In the genomic region with DNA sequence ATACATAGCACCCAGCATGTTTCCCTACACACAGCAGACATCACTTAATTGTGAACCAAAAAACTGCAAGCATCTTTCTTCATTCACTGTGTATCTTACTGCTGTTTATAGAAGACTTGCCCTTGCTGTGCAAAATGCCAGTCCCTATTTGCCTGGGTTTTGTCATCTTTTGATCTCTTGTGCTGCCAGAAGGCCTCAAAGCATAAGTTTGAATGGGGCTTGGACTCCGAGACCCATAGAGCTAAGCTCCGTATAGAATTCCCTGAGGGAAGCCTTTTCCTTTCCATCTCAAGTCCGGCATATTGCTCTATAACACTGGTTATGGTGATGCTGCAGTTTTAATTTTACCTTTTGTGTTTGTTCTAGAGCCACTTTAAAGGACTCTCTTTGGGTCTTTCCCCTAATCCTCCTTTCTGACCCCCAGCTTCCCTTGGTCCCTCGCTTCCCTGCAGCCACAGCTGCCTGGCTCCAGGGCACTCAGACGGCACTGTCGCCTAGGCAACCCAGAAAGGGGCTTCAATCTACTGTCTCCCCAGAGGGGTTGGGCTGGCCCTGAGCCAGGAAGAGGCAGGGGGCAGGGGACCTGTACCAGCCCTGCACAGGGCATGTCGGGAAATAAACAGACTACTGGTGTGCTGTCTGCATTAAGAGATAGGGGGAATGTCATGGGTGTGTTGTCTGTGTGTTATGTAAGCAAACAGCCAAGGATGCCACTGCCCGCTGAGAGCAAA, we compare ENCODE assay signal across 14 cellular contexts.
DNase-seq lines count a peak whose midpoint lies in the region.
"Had no signal": no experiment of that assay in that cellular context is flagged by ENCODE, and none has a peak within 500 bp of the region (broad histone marks: within the 10 kb centered on the region; RNA-seq: fewer than 3 reads in every experiment).

No MANE protein-coding gene starts in this region.

- no peak overlapping the region for H2BK15ac ChIP-seq in neuronal stem cell (ENCODE audit: low read length)

- no peak overlapping the region for H3K14ac ChIP-seq in neuronal stem cell (ENCODE audit: low read length)

- H3K9me3 ChIP-seq in SJCRH30 (replicated peaks) (no peaks in the 10 kb centered on the region), neuronal stem cell (replicated peaks in 1 of 2; ENCODE audit: control insufficient read depth in 2 of 2, insufficient read depth in 1 of 2, low read depth in 1 of 2, low read length in 2 of 2) (no peaks in the 10 kb centered on the region)
- H3K9me3 ChIP-seq: transverse colon had no signal

- H3K9ac ChIP-seq in neuronal stem cell (ENCODE audit: low read depth, low read length, poor library complexity), result no peak overlapping the region

- H3K4me1 ChIP-seq in SJCRH30, result no peaks in the 10 kb centered on the region
- peaks cover 10 to 14% of the 10 kb centered on the region in 2 donors for H3K4me1 ChIP-seq in neuronal stem cell (ENCODE audit: control insufficient read depth in 2 of 2, insufficient read depth in 1 of 2, low read depth in 1 of 2, low read length in 2 of 2)
- H3K4me1 ChIP-seq: transverse colon had no signal

- H2BK12ac ChIP-seq in neuronal stem cell (ENCODE audit: low read length), result no peak overlapping the region

- no peak overlapping the region for H3K4me2 ChIP-seq in neuronal stem cell (ENCODE audit: insufficient read depth, low read length, poor library complexity, severe bottlenecking)

- no peak overlapping the region for H2BK5ac ChIP-seq in neuronal stem cell (ENCODE audit: low read length)

- H3K27ac ChIP-seq in SJCRH30 (no peak overlapping the region), neuronal stem cell (replicated peaks; ENCODE audit: low read length) (no peak overlapping the region)
- H3K27ac ChIP-seq: SK-N-MC, transverse colon had no signal

- H2AK5ac ChIP-seq in neuronal stem cell (ENCODE audit: low read depth, low read length), result no peak overlapping the region

- no peak overlapping the region for H4K91ac ChIP-seq in neuronal stem cell (ENCODE audit: low read depth, low read length, poor library complexity)

- no peak overlapping the region for H3K18ac ChIP-seq in neuronal stem cell (ENCODE audit: low read length)

- no peak overlapping the region for H3K4ac ChIP-seq in neuronal stem cell (ENCODE audit: low read length)

- no peaks in the 10 kb centered on the region for H3K79me1 ChIP-seq in neuronal stem cell (ENCODE audit: low read depth, low read length)

- no peaks in the 10 kb centered on the region for H3K36me3 ChIP-seq in SJCRH30
- H3K36me3 ChIP-seq in neuronal stem cell (replicated peaks in 1 of 2; ENCODE audit: control insufficient read depth in 2 of 2, insufficient read depth in 2 of 2, low read length in 2 of 2), result no peaks in the 10 kb centered on the region
- H3K36me3 ChIP-seq: transverse colon had no signal

- DNase-seq in NAMALWA (ENCODE audit: low spot score) (peak; percentile 76), NCI-H2107 treated with DMSO at 0.1 percent for 48 hours (lab: John Stamatoyannopoulos, UW; ENCODE audit: unreplicated experiment) (peak; percentile 65), SJCRH30 (peak; percentile 74 to 76), neuronal stem cell (ENCODE audit: low spot score) (peak; percentile 26), medulla oblongata (ENCODE audit: extremely low spot score) (no peak), inferior parietal cortex (ENCODE audit: extremely low spot score) (no peak)
- DNase-seq in stimulated activated CD4-positive, alpha-beta T cell treated with anti-CD3 and anti-CD28 coated beads, Interleukin-4, amount 100 ng/mL, for 4 hours, result no peak
- DNase-seq: activated gamma-delta T cell treated with Interleukin-2 at 50 U/mL for 16 hours; CD4-positive, alpha-beta memory T cell; GDM1; naive thymus-derived CD8-positive, alpha-beta T cell; stimulated activated CD4-positive, alpha-beta T cell treated with anti-CD3 and anti-CD28 coated beads, Interleukin-2, amount 100 ng/mL, for 24 hours; transverse colon had no signal

- H3K4me3 ChIP-seq in SJCRH30, result peak overlapping the region; percentile 5; the same call in 1 of the 2 replicates
- peak overlapping the region in 1 of 2 donors; percentile 3 for H3K4me3 ChIP-seq in neuronal stem cell (ENCODE audit: low read length in 2 of 2)
- H3K4me3 ChIP-seq: SK-N-MC, transverse colon had no signal

- peak overlapping the region; percentile 86 for H2AFZ ChIP-seq in neuronal stem cell (ENCODE audit: low read length)

- no peak overlapping the region for H3K23ac ChIP-seq in neuronal stem cell (ENCODE audit: low read depth, low read length, poor library complexity)

- H4K8ac ChIP-seq in neuronal stem cell (ENCODE audit: low read depth, low read length), result no peak overlapping the region

- no peak overlapping the region for H2BK120ac ChIP-seq in neuronal stem cell (ENCODE audit: low read depth, low read length)

- H3K27me3 ChIP-seq in SJCRH30 (no peaks in the 10 kb centered on the region), neuronal stem cell (ENCODE audit: control insufficient read depth in 3 of 3, insufficient read depth in 3 of 3, low read depth in 1 of 3, low read length in 3 of 3) (no peaks in the 10 kb centered on the region)
- H3K27me3 ChIP-seq: transverse colon had no signal

- no CpG with 5 or more reads among the region's 8 CpGs for WGBS in neuronal stem cell (ENCODE audit: extremely low coverage in 2 of 2, insufficient read length in 2 of 2, insufficient replicate concordance in 1 of 2), 2 donors

Comparison
In these comparisons a context has a peak if more than half of its experiments do, and no peak if none do; other contexts are left out.
1. DNase-seq: peak in NAMALWA (single experiment), NCI-H2107 treated with DMSO at 0.1 percent for 48 hours (single experiment), SJCRH30 (2 of 2) and neuronal stem cell (single experiment); none in medulla oblongata (single experiment), inferior parietal cortex (single experiment) and stimulated activated CD4-positive, alpha-beta T cell treated with anti-CD3 and anti-CD28 coated beads, Interleukin-4, amount 100 ng/mL, for 4 hours (0 of 2).